Comparison of ENCODE assay signal across 19 cellular contexts in genomic region chr7:45897042-45897690, GRCh38. TPM values are rescaled to one million over a fixed set of nuclear protein-coding genes. Genes with fewer than 3 reads are reported as not detected.
DNase-seq lines count a peak whose midpoint lies in the region; ATAC-seq and TF ChIP-seq lines count a peak whose summit lies in the region.
"Had no signal": no experiment of that assay in that cellular context is flagged by ENCODE, and none has a peak within 500 bp of the region (broad histone marks: within the 10 kb centered on the region; RNA-seq: fewer than 3 reads in every experiment).

No MANE protein-coding gene starts in this region.

- H3K27ac ChIP-seq in RWPE2 (ENCODE audit: poor library complexity, severe bottlenecking) (no peak overlapping the region), upper lobe of left lung (no peak overlapping the region)
- H3K27ac ChIP-seq: HL-60, vagina had no signal

- TF ChIP-seq CTCF in RWPE2 (IDR thresholded peaks at IDR 0.05; ENCODE audit: poor library complexity, severe bottlenecking): no peak
- TF ChIP-seq CTCF in upper lobe of left lung (IDR thresholded peaks at IDR 0.05): no peak
- no peak for TF ChIP-seq CTCF in GM13977 (IDR thresholded peaks at IDR 0.05; ENCODE audit: extremely low read depth, insufficient read depth, missing control alignments)

- H3K27me3 ChIP-seq in RWPE2 (ENCODE audit: insufficient read depth, poor library complexity, severe bottlenecking) (no peaks in the 10 kb centered on the region), upper lobe of left lung (no peaks in the 10 kb centered on the region)
- H3K27me3 ChIP-seq: vagina had no signal

- H3K9me3 ChIP-seq in RWPE2 (ENCODE audit: severe bottlenecking) (no peaks in the 10 kb centered on the region), upper lobe of left lung (no peaks in the 10 kb centered on the region)
- H3K9me3 ChIP-seq: vagina had no signal

- ATAC-seq in RWPE2 (ENCODE audit: low read depth) (peak; percentile 12; the same call in 1 of the 3 replicates), upper lobe of left lung (ENCODE audit: low FRiP score in 2 of 2) (no peak)
- ATAC-seq: Panc1 had no signal

- 88 to 96% methylated on average over 1 of the region's 1 CpG for WGBS in upper lobe of left lung, 2 donors

- no peaks in the 10 kb centered on the region for H3K36me3 ChIP-seq in RWPE2 (ENCODE audit: low read depth)
- no peaks in the 10 kb centered on the region for H3K36me3 ChIP-seq in upper lobe of left lung
- H3K36me3 ChIP-seq: vagina had no signal

- in situ Hi-C loops in GM13977 (cut with MboI; ENCODE audit: low pct_unique_long_range_greater_than_20kb, low sequenced_read_pairs, unreplicated experiment): no loop called here

- DNase-seq in H4 (ENCODE audit: low spot score) (peak; percentile 79), RWPE2 (ENCODE audit: low spot score) (no peak), fibroblast of gingiva (ENCODE audit: low read depth) (peak; percentile 38), stromal cell of bone marrow (ENCODE audit: low read depth) (peak; percentile 65), upper lobe of left lung (no peak), GM13977 (ENCODE audit: low spot score) (no peak), NCI-H1694 treated with DMSO at 0.1 percent for 48 hours (lab: John Stamatoyannopoulos, UW) (no peak)
- DNase-seq: activated CD4-positive, CD25-positive, alpha-beta regulatory T cell treated with anti-CD3 and anti-CD28 coated beads, Interleukin-2, amount 50 U/mL, for 72 hours; activated gamma-delta T cell treated with Interleukin-2 at 50 U/mL for 16 hours; CD4-positive, CD25-positive, alpha-beta regulatory T cell; effector CD4-positive, alpha-beta T cell; NCI-H2029; NCI-H526 treated with DMSO at 0.1 percent for 48 hours; occipital lobe; small intestine had no signal

- TF ChIP-seq EP300 in upper lobe of left lung (IDR thresholded peaks at IDR 0.05): no peak

- TF ChIP-seq POLR2A in upper lobe of left lung (IDR thresholded peaks at IDR 0.05): no peak

- H3K4me1 ChIP-seq in RWPE2 (ENCODE audit: insufficient read depth, poor library complexity, severe bottlenecking): no peaks in the 10 kb centered on the region
- no peaks in the 10 kb centered on the region for H3K4me1 ChIP-seq in upper lobe of left lung
- H3K4me1 ChIP-seq: vagina had no signal

- H3K4me3 ChIP-seq in RWPE2 (ENCODE audit: severe bottlenecking): no peak overlapping the region
- H3K4me3 ChIP-seq in upper lobe of left lung: no peak overlapping the region
- H3K4me3 ChIP-seq: vagina had no signal

RNA-seq across cellular contexts. Expression of gene IGFBP1, which starts 8.9 kb away (rescaled TPM):
- not detected in 2 replicates for total RNA-seq in H4 (2014; rRNA removed; shearing (Covaris generic))
- total RNA-seq in upper lobe of left lung: under 1 TPM in 2 of 6 donors, not detected in 4; 0.17 to 0.23 TPM
- total RNA-seq: CD4-positive, CD25-positive, alpha-beta regulatory T cell; mesothelial cell of epicardium had no signal

RNA-seq across cellular contexts. Expression of gene IGFBP3, which starts 23.9 kb away (rescaled TPM):
- total RNA-seq in H4 (2014; rRNA removed; shearing (Covaris generic)): 1,960 and 2,130 TPM in 2 replicates
- 100 to 1,000 TPM in 1 of 6 donors, 10 to 100 TPM in 5; 21.5 to 107 (median 40.1) TPM for total RNA-seq in upper lobe of left lung

RNA-seq across cellular contexts. Expression of gene CCDC201, which starts 24.3 kb away (rescaled TPM):
- 0.08 and 0.10 TPM in 2 replicates for total RNA-seq in H4 (2014; rRNA removed; shearing (Covaris generic))
- total RNA-seq in upper lobe of left lung: not detected
- total RNA-seq: CD4-positive, CD25-positive, alpha-beta regulatory T cell; mesothelial cell of epicardium; occipital lobe; vagina had no signal

Comparison
In these comparisons a context has a peak if more than half of its experiments do, and no peak if none do; other contexts are left out.
1. DNase-seq: peak in H4 (single experiment), fibroblast of gingiva (single experiment) and stromal cell of bone marrow (single experiment); none in RWPE2 (single experiment), upper lobe of left lung (0 of 2), GM13977 (single experiment) and NCI-H1694 treated with DMSO at 0.1 percent for 48 hours (single experiment).
2. RNA of gene IGFBP3, which starts 23.9 kb away (total RNA-seq): 1,960 to 2,130 TPM in H4; 21.5 to 107 TPM in upper lobe of left lung; every median in the first group is over 10 times any median in the second.